29 cellular contexts compared by ENCODE assay signal in genomic region chr3:81279481-81280273, GRCh38.
A peak's percentile ranks its signal among the peaks of the same experiment; 100 is the strongest.
DNase-seq lines count a peak whose midpoint lies in the region; ATAC-seq, FAIRE-seq and TF ChIP-seq lines count a peak whose summit lies in the region.
"Had no signal": no experiment of that assay in that cellular context is flagged by ENCODE, and none has a peak within 500 bp of the region (broad histone marks: within the 10 kb centered on the region; RNA-seq: fewer than 3 reads in every experiment).

No MANE protein-coding gene starts in this region.

- H3K4me2 ChIP-seq in GM23338: peak overlapping the region; percentile 2; the same call in 1 of the 2 replicates

- peaks cover 2% of the 10 kb centered on the region for H3K27me3 Mint-ChIP-seq in GM23338 (ENCODE audit: insufficient read depth, low read depth, poor library complexity)
- peaks cover 10% of the 10 kb centered on the region for H3K27me3 Mint-ChIP-seq in progenitor cell of endocrine pancreas
- H3K27me3 Mint-ChIP-seq: activated naive CD4-positive, alpha-beta T cell treated with anti-CD3 and anti-CD28 coated beads, Interleukin-2, amount 50 U/mL, for 24 hours; CD4-positive, alpha-beta T cell; T-helper 17 cell had no signal

- TF ChIP-seq POLR2A in spleen (IDR thresholded peaks at IDR 0.05): no peak
- no peak for TF ChIP-seq POLR2A in thyroid gland (IDR thresholded peaks at IDR 0.05)

- no peaks in the 10 kb centered on the region for H3K9me2 ChIP-seq in GM23338 (ENCODE audit: insufficient read depth)

- WGBS in spleen, 5 donors: 65 to 80% (median 72%) methylated on average over 4 of the region's 4 CpGs
- 72 to 76% methylated on average over 4 of the region's 4 CpGs for WGBS in thyroid gland, 2 donors

- H3K4me1 ChIP-seq in GM23338 (ENCODE audit: insufficient read depth): peaks cover 13% of the 10 kb centered on the region; the same call in 1 of the 2 replicates
- no peaks in the 10 kb centered on the region for H3K4me1 ChIP-seq in spleen
- H3K4me1 ChIP-seq in thyroid gland: no peaks in the 10 kb centered on the region
- H3K4me1 ChIP-seq: ascending aorta, esophagus squamous epithelium, SJSA1 had no signal

- H3K4me3 Mint-ChIP-seq in GM23338: no peak overlapping the region
- H3K4me3 Mint-ChIP-seq in progenitor cell of endocrine pancreas (ENCODE audit: low read depth): peak overlapping the region; percentile 24
- H3K4me3 Mint-ChIP-seq: activated naive CD4-positive, alpha-beta T cell treated with anti-CD3 and anti-CD28 coated beads, Interleukin-2, amount 50 U/mL, for 24 hours; activated T-cell treated with anti-CD3 and anti-CD28 coated beads, Interleukin-2, amount 50 U/mL, for 72 hours; CD4-positive, alpha-beta T cell; natural killer cell; T-helper 17 cell had no signal

- TF ChIP-seq CTCF in GM23338 (conservative IDR thresholded peaks at IDR 0.05; ENCODE audit: low read depth in 2 of 2) (no peak), progenitor cell of endocrine pancreas (IDR thresholded peaks at IDR 0.05; ENCODE audit: unreplicated experiment) (no peak), spleen (IDR thresholded peaks at IDR 0.05 in 8 of 11, conservative IDR thresholded peaks at IDR 0.05 in 3 of 11) (no peak), RWPE1 (conservative IDR thresholded peaks at IDR 0.05; ENCODE audit: low read depth) (no peak), thyroid gland (IDR thresholded peaks at IDR 0.05) (no peak)

- H3K4me1 Mint-ChIP-seq in GM23338: peaks cover 19% of the 10 kb centered on the region; the same call in 2 of the 3 replicates
- peaks cover 31% of the 10 kb centered on the region for H3K4me1 Mint-ChIP-seq in progenitor cell of endocrine pancreas (ENCODE audit: low read depth)
- H3K4me1 Mint-ChIP-seq: activated naive CD4-positive, alpha-beta T cell treated with anti-CD3 and anti-CD28 coated beads, Interleukin-2, amount 50 U/mL, for 24 hours; natural killer cell; T-helper 17 cell had no signal

- H3K36me3 Mint-ChIP-seq in GM23338 (ENCODE audit: low read depth) (no peaks in the 10 kb centered on the region), progenitor cell of endocrine pancreas (ENCODE audit: insufficient read depth) (no peaks in the 10 kb centered on the region)
- H3K36me3 Mint-ChIP-seq: activated naive CD4-positive, alpha-beta T cell treated with anti-CD3 and anti-CD28 coated beads, Interleukin-2, amount 50 U/mL, for 24 hours had no signal

- POLR2A ChIA-PET in RWPE1 (lab: Yijun Ruan, JAX; ENCODE audit: low non-redundant PET): no interaction called here

- H3K27ac Mint-ChIP-seq in GM23338 (no peak overlapping the region), progenitor cell of endocrine pancreas (peak overlapping the region; percentile 29)
- H3K27ac Mint-ChIP-seq: activated naive CD4-positive, alpha-beta T cell treated with anti-CD3 and anti-CD28 coated beads, Interleukin-2, amount 50 U/mL, for 24 hours; activated T-cell treated with anti-CD3 and anti-CD28 coated beads, Interleukin-2, amount 50 U/mL, for 72 hours; CD4-positive, alpha-beta T cell; natural killer cell; T-helper 17 cell had no signal

- no peaks in the 10 kb centered on the region for H3K79me2 ChIP-seq in GM23338 (replicated peaks; ENCODE audit: insufficient read depth)

- H3K27ac ChIP-seq in GM23338 (ENCODE audit: low read depth) (no peak overlapping the region), spleen (no peak overlapping the region), RWPE1 (no peak overlapping the region), thyroid gland (no peak overlapping the region)
- H3K27ac ChIP-seq: ascending aorta, esophagus squamous epithelium, SJSA1, skin epidermis had no signal

- peak; percentile 62 for FAIRE-seq in RCC 7860 (lab: Jason Lieb, UNC)

- H3K4me3 ChIP-seq in GM23338 (no peak overlapping the region), spleen (no peak overlapping the region), thyroid gland (replicated peaks in 1 of 3) (no peak overlapping the region)
- H3K4me3 ChIP-seq: ascending aorta, esophagus squamous epithelium, SJSA1, skin epidermis had no signal

- no peaks in the 10 kb centered on the region for H3K27me3 ChIP-seq in GM23338 (ENCODE audit: insufficient read depth)
- no peaks in the 10 kb centered on the region for H3K27me3 ChIP-seq in spleen (replicated peaks in 1 of 7)
- H3K27me3 ChIP-seq in thyroid gland: no peaks in the 10 kb centered on the region
- H3K27me3 ChIP-seq: ascending aorta, esophagus squamous epithelium, SJSA1 had no signal

- H3K9me3 Mint-ChIP-seq in GM23338: no peaks in the 10 kb centered on the region
- H3K9me3 Mint-ChIP-seq in progenitor cell of endocrine pancreas (ENCODE audit: low read depth): no peaks in the 10 kb centered on the region
- H3K9me3 Mint-ChIP-seq: activated naive CD4-positive, alpha-beta T cell treated with anti-CD3 and anti-CD28 coated beads, Interleukin-2, amount 50 U/mL, for 24 hours had no signal

- no peaks in the 10 kb centered on the region for H3K36me3 ChIP-seq in GM23338 (ENCODE audit: insufficient read depth)
- no peaks in the 10 kb centered on the region for H3K36me3 ChIP-seq in spleen
- H3K36me3 ChIP-seq in thyroid gland: no peaks in the 10 kb centered on the region
- H3K36me3 ChIP-seq: ascending aorta, esophagus squamous epithelium, SJSA1 had no signal

- peaks cover 0 to 5% (median 0%) of the 10 kb centered on the region in 8 donors for H3K9me3 ChIP-seq in spleen
- no peaks in the 10 kb centered on the region for H3K9me3 ChIP-seq in thyroid gland
- H3K9me3 ChIP-seq: ascending aorta, esophagus squamous epithelium, SJSA1 had no signal

- DNase-seq in GM23338 (ENCODE audit: low spot score): no peak
- DNase-seq in RCC 7860 (ENCODE audit: low spot score): peak; percentile 5
- peak; percentile 2 for DNase-seq in fibroblast of gingiva (ENCODE audit: low read depth)
- no peak for DNase-seq in progenitor cell of endocrine pancreas (ENCODE audit: low spot score, unreplicated experiment)
- no peak for DNase-seq in T-helper 1 cell
- DNase-seq in spleen: no peak
- no peak for DNase-seq in RWPE1 (ENCODE audit: low spot score)
- no peak for DNase-seq in thyroid gland
- DNase-seq: activated CD4-positive, alpha-beta T cell treated with anti-CD3 and anti-CD28 coated beads for 48 hours; activated T-cell treated with anti-CD3 and anti-CD28 coated beads, Interleukin-2, amount 50 U/mL, for 72 hours; CD4-positive, alpha-beta T cell; cerebellar nuclear complex; effector memory CD4-positive, alpha-beta T cell; esophagus squamous epithelium; glutamatergic neuron; left colon; mesendoderm; natural killer cell; NCI-H1105; NCI-H2081; NCI-H446 treated with DMSO at 0.1 percent for 48 hours; stimulated activated CD4-positive, alpha-beta T cell treated with anti-CD3 and anti-CD28 coated beads, Interleukin-4, amount 100 ng/mL, for 24 hours; stimulated activated naive CD4-positive, alpha-beta T cell treated with Interleukin-2 at 50 U/mL for 16 hours; T-helper 17 cell had no signal

- intact Hi-C loops in spleen (cut with DNase I; ENCODE audit: low total_unique reads) (no loop called here), thyroid gland (cut with DNase I) (no loop called here)

- no peak for ATAC-seq in GM23338
- ATAC-seq: activated T-cell treated with anti-CD3 and anti-CD28 coated beads, Interleukin-2, amount 50 U/mL, for 72 hours; left colon; natural killer cell; Panc1; T-helper 17 cell had no signal

- no peak overlapping the region for H2AFZ ChIP-seq in GM23338

- H4K20me1 ChIP-seq in GM23338 (replicated peaks; ENCODE audit: insufficient read depth): no peaks in the 10 kb centered on the region

- CTCF ChIA-PET in RWPE1 (lab: Yijun Ruan, JAX): no interaction called here

- no peaks in the 10 kb centered on the region for H3F3A ChIP-seq in GM23338 (replicated peaks; ENCODE audit: low read depth)

TF ChIP-seq in GM23338, 12 proteins besides CTCF, POLR2A, EP300 and RAD21 (continues in another document):
- TF ChIP-seq ETS1 (IDR thresholded peaks at IDR 0.05): no peak

Comparison
In these comparisons a context has a peak if more than half of its experiments do, and no peak if none do; other contexts are left out.
1. DNase-seq: peak in RCC 7860 (single experiment) and fibroblast of gingiva (single experiment); none in GM23338 (single experiment), progenitor cell of endocrine pancreas (single experiment), T-helper 1 cell (0 of 5), spleen (single experiment), RWPE1 (single experiment) and thyroid gland (0 of 2).